In the genomic region with DNA sequence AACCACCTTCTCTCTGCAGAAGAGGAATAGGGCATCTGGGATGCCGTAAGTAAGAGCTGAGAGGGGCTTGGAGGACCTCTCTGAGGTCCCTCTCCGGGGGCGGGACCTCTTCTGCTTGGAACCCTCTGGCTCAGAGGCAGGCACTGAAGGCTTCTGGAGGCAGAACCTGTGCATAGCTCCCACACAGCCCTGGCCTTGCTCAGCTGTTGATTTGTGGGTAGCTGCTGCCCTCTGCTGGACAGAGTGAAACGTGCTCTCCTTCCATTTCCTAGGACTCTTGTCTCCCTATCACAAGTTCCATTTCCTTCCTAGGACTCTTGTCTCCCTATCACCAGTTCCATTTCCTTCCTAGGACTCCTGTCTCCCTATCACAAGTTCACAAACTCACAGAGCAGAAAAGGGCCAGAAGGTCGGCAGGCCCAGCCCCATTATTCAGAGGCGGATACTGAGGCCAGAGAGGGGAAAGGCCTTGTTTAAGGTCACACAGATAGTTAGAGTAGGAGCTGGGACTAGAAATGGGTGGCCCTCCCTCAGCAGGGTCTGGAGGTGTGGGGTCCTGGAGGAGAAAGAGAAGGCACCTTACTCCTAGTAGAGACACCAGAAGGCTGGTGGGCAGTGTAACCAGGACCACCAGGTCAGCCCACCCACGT, we compare ENCODE assay signal across 1 cellular context.
TF ChIP-seq lines count a peak whose summit lies in the region.

No MANE protein-coding gene starts in this region.

TF ChIP-seq in HepG2, 621 proteins besides CTCF, POLR2A, EP300 and RAD21 (continued from another document):
- TF ChIP-seq KLF12 (CRISPR knock-in tag; IDR thresholded peaks at IDR 0.05; ENCODE audit: borderline replicate concordance) (no peak), AGO2 (optimal IDR thresholded peaks at IDR 0.05; ENCODE audit: low read depth, low read length) (no peak), NR2F6 (IDR thresholded peaks at IDR 0.05) (no peak), NR2F6 (CRISPR knock-in tag; IDR thresholded peaks at IDR 0.05) (no peak), ATF7-NPFF (CRISPR knock-in tag; IDR thresholded peaks at IDR 0.05; ENCODE audit: low read depth) (no peak), ZNF629 (CRISPR knock-in tag; conservative IDR thresholded peaks at IDR 0.05) (0 out of 2 replicates have a peak, but pooled peaks have one; percentile 9), ZSCAN30 (CRISPR knock-in tag; IDR thresholded peaks at IDR 0.05) (no peak), KDM2A (CRISPR knock-in tag; IDR thresholded peaks at IDR 0.05; ENCODE audit: borderline replicate concordance, low read depth) (peak; percentile 37; the same call in 1 of the 2 replicates), XRCC5 (optimal IDR thresholded peaks at IDR 0.05; ENCODE audit: low read length) (peak; percentile 35), STAT5B (CRISPR knock-in tag; IDR thresholded peaks at IDR 0.05) (no peak), KDM1A (CRISPR knock-in tag; IDR thresholded peaks at IDR 0.05) (no peak), TEAD3 (CRISPR knock-in tag; optimal IDR thresholded peaks at IDR 0.05; ENCODE audit: borderline replicate concordance) (peak; percentile 34), SAP130 (CRISPR knock-in tag; IDR thresholded peaks at IDR 0.05; ENCODE audit: low read depth) (no peak), RXRA (CRISPR knock-in tag; IDR thresholded peaks at IDR 0.05) (peak; percentile 29; the same call in 1 of the 2 replicates)
- TF ChIP-seq, protein P1, sequence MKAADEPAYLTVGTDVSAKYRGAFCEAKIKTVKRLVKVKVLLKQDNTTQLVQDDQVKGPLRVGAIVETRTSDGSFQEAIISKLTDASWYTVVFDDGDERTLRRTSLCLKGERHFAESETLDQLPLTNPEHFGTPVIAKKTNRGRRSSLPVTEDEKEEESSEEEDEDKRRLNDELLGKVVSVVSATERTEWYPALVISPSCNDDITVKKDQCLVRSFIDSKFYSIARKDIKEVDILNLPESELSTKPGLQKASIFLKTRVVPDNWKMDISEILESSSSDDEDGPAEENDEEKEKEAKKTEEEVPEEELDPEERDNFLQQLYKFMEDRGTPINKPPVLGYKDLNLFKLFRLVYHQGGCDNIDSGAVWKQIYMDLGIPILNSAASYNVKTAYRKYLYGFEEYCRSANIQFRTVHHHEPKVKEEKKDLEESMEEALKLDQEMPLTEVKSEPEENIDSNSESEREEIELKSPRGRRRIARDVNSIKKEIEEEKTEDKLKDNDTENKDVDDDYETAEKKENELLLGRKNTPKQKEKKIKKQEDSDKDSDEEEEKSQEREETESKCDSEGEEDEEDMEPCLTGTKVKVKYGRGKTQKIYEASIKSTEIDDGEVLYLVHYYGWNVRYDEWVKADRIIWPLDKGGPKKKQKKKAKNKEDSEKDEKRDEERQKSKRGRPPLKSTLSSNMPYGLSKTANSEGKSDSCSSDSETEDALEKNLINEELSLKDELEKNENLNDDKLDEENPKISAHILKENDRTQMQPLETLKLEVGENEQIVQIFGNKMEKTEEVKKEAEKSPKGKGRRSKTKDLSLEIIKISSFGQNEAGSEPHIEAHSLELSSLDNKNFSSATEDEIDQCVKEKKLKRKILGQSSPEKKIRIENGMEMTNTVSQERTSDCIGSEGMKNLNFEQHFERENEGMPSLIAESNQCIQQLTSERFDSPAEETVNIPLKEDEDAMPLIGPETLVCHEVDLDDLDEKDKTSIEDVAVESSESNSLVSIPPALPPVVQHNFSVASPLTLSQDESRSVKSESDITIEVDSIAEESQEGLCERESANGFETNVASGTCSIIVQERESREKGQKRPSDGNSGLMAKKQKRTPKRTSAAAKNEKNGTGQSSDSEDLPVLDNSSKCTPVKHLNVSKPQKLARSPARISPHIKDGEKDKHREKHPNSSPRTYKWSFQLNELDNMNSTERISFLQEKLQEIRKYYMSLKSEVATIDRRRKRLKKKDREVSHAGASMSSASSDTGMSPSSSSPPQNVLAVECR (CRISPR knock-in tag; IDR thresholded peaks at IDR 0.05; ENCODE audit: borderline replicate concordance) = no peak; the same call in 1 of the 2 replicates
- TF ChIP-seq, protein P2, sequence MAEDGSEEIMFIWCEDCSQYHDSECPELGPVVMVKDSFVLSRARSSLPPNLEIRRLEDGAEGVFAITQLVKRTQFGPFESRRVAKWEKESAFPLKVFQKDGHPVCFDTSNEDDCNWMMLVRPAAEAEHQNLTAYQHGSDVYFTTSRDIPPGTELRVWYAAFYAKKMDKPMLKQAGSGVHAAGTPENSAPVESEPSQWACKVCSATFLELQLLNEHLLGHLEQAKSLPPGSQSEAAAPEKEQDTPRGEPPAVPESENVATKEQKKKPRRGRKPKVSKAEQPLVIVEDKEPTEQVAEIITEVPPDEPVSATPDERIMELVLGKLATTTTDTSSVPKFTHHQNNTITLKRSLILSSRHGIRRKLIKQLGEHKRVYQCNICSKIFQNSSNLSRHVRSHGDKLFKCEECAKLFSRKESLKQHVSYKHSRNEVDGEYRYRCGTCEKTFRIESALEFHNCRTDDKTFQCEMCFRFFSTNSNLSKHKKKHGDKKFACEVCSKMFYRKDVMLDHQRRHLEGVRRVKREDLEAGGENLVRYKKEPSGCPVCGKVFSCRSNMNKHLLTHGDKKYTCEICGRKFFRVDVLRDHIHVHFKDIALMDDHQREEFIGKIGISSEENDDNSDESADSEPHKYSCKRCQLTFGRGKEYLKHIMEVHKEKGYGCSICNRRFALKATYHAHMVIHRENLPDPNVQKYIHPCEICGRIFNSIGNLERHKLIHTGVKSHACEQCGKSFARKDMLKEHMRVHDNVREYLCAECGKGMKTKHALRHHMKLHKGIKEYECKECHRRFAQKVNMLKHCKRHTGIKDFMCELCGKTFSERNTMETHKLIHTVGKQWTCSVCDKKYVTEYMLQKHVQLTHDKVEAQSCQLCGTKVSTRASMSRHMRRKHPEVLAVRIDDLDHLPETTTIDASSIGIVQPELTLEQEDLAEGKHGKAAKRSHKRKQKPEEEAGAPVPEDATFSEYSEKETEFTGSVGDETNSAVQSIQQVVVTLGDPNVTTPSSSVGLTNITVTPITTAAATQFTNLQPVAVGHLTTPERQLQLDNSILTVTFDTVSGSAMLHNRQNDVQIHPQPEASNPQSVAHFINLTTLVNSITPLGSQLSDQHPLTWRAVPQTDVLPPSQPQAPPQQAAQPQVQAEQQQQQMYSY (CRISPR knock-in tag; IDR thresholded peaks at IDR 0.05) = no peak
- TF ChIP-seq, protein P3, sequence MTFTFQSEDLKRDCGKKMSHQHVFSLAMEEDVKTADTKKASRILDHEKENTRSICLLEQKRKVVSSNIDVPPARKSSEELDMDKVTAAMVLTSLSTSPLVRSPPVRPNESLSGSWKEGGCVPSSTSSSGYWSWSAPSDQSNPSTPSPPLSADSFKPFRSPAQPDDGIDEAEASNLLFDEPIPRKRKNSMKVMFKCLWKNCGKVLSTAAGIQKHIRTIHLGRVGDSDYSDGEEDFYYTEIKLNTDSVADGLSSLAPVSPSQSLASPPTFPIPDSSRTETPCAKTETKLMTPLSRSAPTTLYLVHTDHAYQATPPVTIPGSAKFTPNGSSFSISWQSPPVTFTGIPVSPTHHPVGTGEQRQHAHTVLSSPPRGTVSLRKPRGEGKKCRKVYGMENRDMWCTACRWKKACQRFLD (CRISPR knock-in tag; IDR thresholded peaks at IDR 0.05; ENCODE audit: borderline replicate concordance) = no peak
- TF ChIP-seq, protein P4, sequence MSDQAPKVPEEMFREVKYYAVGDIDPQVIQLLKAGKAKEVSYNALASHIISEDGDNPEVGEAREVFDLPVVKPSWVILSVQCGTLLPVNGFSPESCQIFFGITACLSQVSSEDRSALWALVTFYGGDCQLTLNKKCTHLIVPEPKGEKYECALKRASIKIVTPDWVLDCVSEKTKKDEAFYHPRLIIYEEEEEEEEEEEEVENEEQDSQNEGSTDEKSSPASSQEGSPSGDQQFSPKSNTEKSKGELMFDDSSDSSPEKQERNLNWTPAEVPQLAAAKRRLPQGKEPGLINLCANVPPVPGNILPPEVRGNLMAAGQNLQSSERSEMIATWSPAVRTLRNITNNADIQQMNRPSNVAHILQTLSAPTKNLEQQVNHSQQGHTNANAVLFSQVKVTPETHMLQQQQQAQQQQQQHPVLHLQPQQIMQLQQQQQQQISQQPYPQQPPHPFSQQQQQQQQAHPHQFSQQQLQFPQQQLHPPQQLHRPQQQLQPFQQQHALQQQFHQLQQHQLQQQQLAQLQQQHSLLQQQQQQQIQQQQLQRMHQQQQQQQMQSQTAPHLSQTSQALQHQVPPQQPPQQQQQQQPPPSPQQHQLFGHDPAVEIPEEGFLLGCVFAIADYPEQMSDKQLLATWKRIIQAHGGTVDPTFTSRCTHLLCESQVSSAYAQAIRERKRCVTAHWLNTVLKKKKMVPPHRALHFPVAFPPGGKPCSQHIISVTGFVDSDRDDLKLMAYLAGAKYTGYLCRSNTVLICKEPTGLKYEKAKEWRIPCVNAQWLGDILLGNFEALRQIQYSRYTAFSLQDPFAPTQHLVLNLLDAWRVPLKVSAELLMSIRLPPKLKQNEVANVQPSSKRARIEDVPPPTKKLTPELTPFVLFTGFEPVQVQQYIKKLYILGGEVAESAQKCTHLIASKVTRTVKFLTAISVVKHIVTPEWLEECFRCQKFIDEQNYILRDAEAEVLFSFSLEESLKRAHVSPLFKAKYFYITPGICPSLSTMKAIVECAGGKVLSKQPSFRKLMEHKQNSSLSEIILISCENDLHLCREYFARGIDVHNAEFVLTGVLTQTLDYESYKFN (CRISPR knock-in tag; conservative IDR thresholded peaks at IDR 0.05) = no peak
- TF ChIP-seq, protein P5, sequence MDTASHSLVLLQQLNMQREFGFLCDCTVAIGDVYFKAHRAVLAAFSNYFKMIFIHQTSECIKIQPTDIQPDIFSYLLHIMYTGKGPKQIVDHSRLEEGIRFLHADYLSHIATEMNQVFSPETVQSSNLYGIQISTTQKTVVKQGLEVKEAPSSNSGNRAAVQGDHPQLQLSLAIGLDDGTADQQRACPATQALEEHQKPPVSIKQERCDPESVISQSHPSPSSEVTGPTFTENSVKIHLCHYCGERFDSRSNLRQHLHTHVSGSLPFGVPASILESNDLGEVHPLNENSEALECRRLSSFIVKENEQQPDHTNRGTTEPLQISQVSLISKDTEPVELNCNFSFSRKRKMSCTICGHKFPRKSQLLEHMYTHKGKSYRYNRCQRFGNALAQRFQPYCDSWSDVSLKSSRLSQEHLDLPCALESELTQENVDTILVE (CRISPR knock-in tag; IDR thresholded peaks at IDR 0.05) = no peak
- TF ChIP-seq, protein P6, sequence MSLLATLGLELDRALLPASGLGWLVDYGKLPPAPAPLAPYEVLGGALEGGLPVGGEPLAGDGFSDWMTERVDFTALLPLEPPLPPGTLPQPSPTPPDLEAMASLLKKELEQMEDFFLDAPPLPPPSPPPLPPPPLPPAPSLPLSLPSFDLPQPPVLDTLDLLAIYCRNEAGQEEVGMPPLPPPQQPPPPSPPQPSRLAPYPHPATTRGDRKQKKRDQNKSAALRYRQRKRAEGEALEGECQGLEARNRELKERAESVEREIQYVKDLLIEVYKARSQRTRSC (CRISPR knock-in tag; IDR thresholded peaks at IDR 0.05; ENCODE audit: low read depth) = no peak
